In genomic region chr1:109620890-109621289, GRCh38 we compare ENCODE assay signal across 8 cellular contexts. TPM values are rescaled to one million over a fixed set of nuclear protein-coding genes. Genes with fewer than 3 reads are reported as not detected.
A peak's percentile ranks its signal among the peaks of the same experiment; 100 is the strongest.
DNase-seq lines count a peak whose midpoint lies in the region; ATAC-seq and TF ChIP-seq lines count a peak whose summit lies in the region.

No MANE protein-coding gene starts in this region.

- H3K9me3 ChIP-seq in suprapubic skin = no peaks in the 10 kb centered on the region

- TF ChIP-seq POLR2A in NB4 (IDR thresholded peaks at IDR 0.05; ENCODE audit: extremely low read depth, insufficient read length) (peak; percentile 14), suprapubic skin (IDR thresholded peaks at IDR 0.05) (no peak)

- 0% methylated on average over 16 of the region's 18 CpGs for WGBS in suprapubic skin

- TF ChIP-seq CTCF in GM06990 (IDR thresholded peaks at IDR 0.05; ENCODE audit: insufficient read depth, low read length, poor library complexity, severe bottlenecking) (no peak), NB4 (IDR thresholded peaks at IDR 0.05; ENCODE audit: low read depth, low read length) (no peak), suprapubic skin (IDR thresholded peaks at IDR 0.05) (no peak)

- H3K27me3 ChIP-seq in GM06990 (replicated peaks; ENCODE audit: control insufficient read depth, insufficient read depth, low read length) (no peaks in the 10 kb centered on the region), suprapubic skin (no peaks in the 10 kb centered on the region)

- H3K36me3 ChIP-seq in GM06990 (ENCODE audit: control insufficient read depth, insufficient read depth, low read length) (no peaks in the 10 kb centered on the region), suprapubic skin (peaks cover 2% of the 10 kb centered on the region)

- DNase-seq in GM06990 (ENCODE audit: extremely low read depth, insufficient read length) = peak; percentile 83
- peak; percentile 97 for DNase-seq in NB4 (ENCODE audit: low read depth)
- peak; percentile 91 for DNase-seq in SK-N-DZ (ENCODE audit: low spot score)
- DNase-seq in activated naive CD4-positive, alpha-beta T cell treated with anti-CD3 and anti-CD28 coated beads, Interleukin-2, amount 50 U/mL, for 16 hours = peak; percentile 98
- peak; percentile 85 for DNase-seq in globus pallidus (ENCODE audit: low spot score)
- peak; percentile 88 for DNase-seq in occipital lobe (lab: John Stamatoyannopoulos, UW)
- peak; percentile 97 to 98 for DNase-seq in suprapubic skin (ENCODE audit: low spot score in 2 of 2)

- TF ChIP-seq EP300 in suprapubic skin (IDR thresholded peaks at IDR 0.05) = no peak

- ATAC-seq in HG02588 (IDR thresholded peaks at IDR 0.05; ENCODE audit: unreplicated experiment) = peak; percentile 64

- H3K4me1 ChIP-seq in suprapubic skin = peaks cover 55% of the 10 kb centered on the region

- H3K27ac ChIP-seq in suprapubic skin = peak overlapping the region; percentile 84

- H3K4me3 ChIP-seq in GM06990 (replicated peaks; ENCODE audit: low read depth, low read length) (peak overlapping the region; percentile 73), NB4 (ENCODE audit: low read depth, low read length) (peak overlapping the region; percentile 87), suprapubic skin (peak overlapping the region; percentile 76)

RNA-seq across cellular contexts. Expression of gene AMPD2, which starts 1.3 kb away (rescaled TPM):
- polyA plus RNA-seq in SK-N-DZ (2014; cell fraction: cytosol; rRNA removed) = 66.8 and 68.7 TPM in 2 replicates
- polyA plus RNA-seq in SK-N-DZ (2014; cell fraction: nucleus; rRNA removed) = 324 and 481 TPM in 2 replicates
- total RNA-seq in occipital lobe (49.4 TPM), suprapubic skin (10 to 100 TPM; 48.4 to 69.1 (median 58.1) TPM)

RNA-seq across cellular contexts. Expression of gene GNAT2, which starts 1.5 kb away (rescaled TPM):
- 0.44 TPM in 1 of 2 replicates, not detected in the other for polyA plus RNA-seq in SK-N-DZ (2014; cell fraction: cytosol; rRNA removed)
- not detected in 2 replicates for polyA plus RNA-seq in SK-N-DZ (2014; cell fraction: nucleus; rRNA removed)
- not detected for total RNA-seq in occipital lobe
- total RNA-seq in suprapubic skin = not detected

RNA-seq across cellular contexts. Expression of gene GSTM4, which starts 35.0 kb away (rescaled TPM):
- polyA plus RNA-seq in SK-N-DZ (2014; cell fraction: cytosol; rRNA removed) = 12.5 and 23.6 TPM in 2 replicates
- 9.8 and 15.2 TPM in 2 replicates for polyA plus RNA-seq in SK-N-DZ (2014; cell fraction: nucleus; rRNA removed)
- total RNA-seq in occipital lobe (4.7 TPM), suprapubic skin (10 to 100 TPM; 18.7 to 41.1 (median 32.3) TPM)

RNA-seq across cellular contexts. Expression of gene GSTM2, which starts 47.0 kb away (rescaled TPM):
- polyA plus RNA-seq in SK-N-DZ (2014; cell fraction: cytosol; rRNA removed) = 31.0 and 32.8 TPM in 2 replicates
- polyA plus RNA-seq in SK-N-DZ (2014; cell fraction: nucleus; rRNA removed) = 62.9 and 71.3 TPM in 2 replicates
- total RNA-seq in occipital lobe (9.2 TPM), suprapubic skin (100 to 1,000 TPM; 103 to 366 (median 186) TPM)

Comparison
In these comparisons a context has a peak if more than half of its experiments do, and no peak if none do; other contexts are left out.
1. Peak in every context shown above with its lines: DNase-seq, ATAC-seq, H3K4me3 ChIP-seq and H3K27ac ChIP-seq.